Comparison of ENCODE assay signal across 1 cellular context in genomic region chr19:10764340-10764894, GRCh38.
TF ChIP-seq lines count a peak whose summit lies in the region.

No MANE protein-coding gene starts in this region.

TF ChIP-seq in HepG2, 621 proteins besides CTCF, POLR2A, EP300 and RAD21 (continued from another document and continues in another):
- TF ChIP-seq ZNF280D (CRISPR knock-in tag; IDR thresholded peaks at IDR 0.05) (peak; percentile 71; the same call in 1 of the 2 replicates), BHLHE40 (IDR thresholded peaks at IDR 0.05; ENCODE audit: low read length) (peak; percentile 23; the same call in 1 of the 2 replicates), ZNF274 (CRISPR knock-in tag; IDR thresholded peaks at IDR 0.05) (0 out of 2 replicates have a peak, but pooled peaks have one; percentile 71), HMG20A (CRISPR knock-in tag; IDR thresholded peaks at IDR 0.05; ENCODE audit: borderline replicate concordance) (peak; percentile 87; the same call in 1 of the 2 replicates), TERF1 (CRISPR knock-in tag; IDR thresholded peaks at IDR 0.05) (no peak), HMG20B (CRISPR knock-in tag; conservative IDR thresholded peaks at IDR 0.05) (peak; percentile 76), AGO1 (IDR thresholded peaks at IDR 0.05; ENCODE audit: low read depth, low read length, poor library complexity, severe bottlenecking) (no peak), ZNF772 (CRISPR knock-in tag; IDR thresholded peaks at IDR 0.05) (peak; percentile 94), SKI (IDR thresholded peaks at IDR 0.05; ENCODE audit: partially characterized antibody) (peak; percentile 100), ZFP36 (IDR thresholded peaks at IDR 0.05; ENCODE audit: borderline replicate concordance, low read depth, low read length, partially characterized antibody) (no peak), GPBP1L1 (CRISPR knock-in tag; IDR thresholded peaks at IDR 0.05) (no peak), PPARG (CRISPR knock-in tag; conservative IDR thresholded peaks at IDR 0.05) (peak; percentile 92), TRAFD1 (CRISPR knock-in tag; IDR thresholded peaks at IDR 0.05; ENCODE audit: borderline replicate concordance) (no peak), NR2C2 (CRISPR knock-in tag; IDR thresholded peaks at IDR 0.05; ENCODE audit: borderline replicate concordance) (peak; percentile 88), ZMYM3 (CRISPR knock-in tag; IDR thresholded peaks at IDR 0.05) (peak; percentile 85), GFI1 (CRISPR knock-in tag; IDR thresholded peaks at IDR 0.05; ENCODE audit: borderline replicate concordance) (peak; percentile 84), ZNF891 (CRISPR knock-in tag; IDR thresholded peaks at IDR 0.05) (peak; percentile 41; the same call in 1 of the 2 replicates), ZBTB20 (CRISPR knock-in tag; IDR thresholded peaks at IDR 0.05; ENCODE audit: borderline replicate concordance, low read depth) (peak; percentile 37; the same call in 1 of the 2 replicates), THAP8 (CRISPR knock-in tag; IDR thresholded peaks at IDR 0.05; ENCODE audit: borderline replicate concordance) (no peak), KLF11 (CRISPR knock-in tag; IDR thresholded peaks at IDR 0.05) (peak; percentile 88), CENPT (CRISPR knock-in tag; IDR thresholded peaks at IDR 0.05; ENCODE audit: low read depth) (no peak), NFIC (IDR thresholded peaks at IDR 0.05; ENCODE audit: low read length) (no peak), REPIN1 (CRISPR knock-in tag; IDR thresholded peaks at IDR 0.05; ENCODE audit: borderline replicate concordance, low read depth) (peak; percentile 88), ZNF460 (CRISPR knock-in tag; IDR thresholded peaks at IDR 0.05; ENCODE audit: borderline replicate concordance) (no peak; the same call in 1 of the 2 replicates), RBM39 (IDR thresholded peaks at IDR 0.05; ENCODE audit: low read depth, low read length, poor library complexity, severe bottlenecking) (no peak), MAZ (IDR thresholded peaks at IDR 0.05; ENCODE audit: borderline replicate concordance, low read depth, low read length) (peak; percentile 84; the same call in 1 of the 2 replicates), MAZ (CRISPR knock-in tag; IDR thresholded peaks at IDR 0.05; ENCODE audit: low read depth) (peak; percentile 77), RERE (CRISPR knock-in tag; IDR thresholded peaks at IDR 0.05; ENCODE audit: low read depth) (peak; percentile 82), LCORL (IDR thresholded peaks at IDR 0.05) (0 out of 2 replicates have a peak, but pooled peaks have one; percentile 22), LCORL (CRISPR knock-in tag; IDR thresholded peaks at IDR 0.05) (peak; percentile 99), SALL2 (CRISPR knock-in tag; IDR thresholded peaks at IDR 0.05) (no peak), FOXK1 (CRISPR knock-in tag; IDR thresholded peaks at IDR 0.05; ENCODE audit: borderline replicate concordance, low read depth) (peak; percentile 92; the same call in 1 of the 2 replicates), ISL2 (CRISPR knock-in tag; IDR thresholded peaks at IDR 0.05) (peak; percentile 79), ZNF563 (CRISPR knock-in tag; IDR thresholded peaks at IDR 0.05) (peak; percentile 57; the same call in 1 of the 2 replicates), ARID2 (CRISPR knock-in tag; IDR thresholded peaks at IDR 0.05; ENCODE audit: borderline replicate concordance) (no peak), ZNF232 (CRISPR knock-in tag; IDR thresholded peaks at IDR 0.05; ENCODE audit: borderline replicate concordance) (peak; percentile 41; the same call in 1 of the 2 replicates), SATB2 (CRISPR knock-in tag; IDR thresholded peaks at IDR 0.05) (no peak), MTERF4 (CRISPR knock-in tag; IDR thresholded peaks at IDR 0.05) (peak; percentile 69; the same call in 1 of the 2 replicates), ZNF644 (CRISPR knock-in tag; IDR thresholded peaks at IDR 0.05; ENCODE audit: low read depth) (peak; percentile 96), NR1H2 (CRISPR knock-in tag; IDR thresholded peaks at IDR 0.05; ENCODE audit: borderline replicate concordance, low read depth) (peak; percentile 88; the same call in 1 of the 2 replicates), TOPORS (CRISPR knock-in tag; IDR thresholded peaks at IDR 0.05) (no peak), ZSCAN30 (CRISPR knock-in tag; IDR thresholded peaks at IDR 0.05) (no peak)
- TF ChIP-seq, protein P1, sequence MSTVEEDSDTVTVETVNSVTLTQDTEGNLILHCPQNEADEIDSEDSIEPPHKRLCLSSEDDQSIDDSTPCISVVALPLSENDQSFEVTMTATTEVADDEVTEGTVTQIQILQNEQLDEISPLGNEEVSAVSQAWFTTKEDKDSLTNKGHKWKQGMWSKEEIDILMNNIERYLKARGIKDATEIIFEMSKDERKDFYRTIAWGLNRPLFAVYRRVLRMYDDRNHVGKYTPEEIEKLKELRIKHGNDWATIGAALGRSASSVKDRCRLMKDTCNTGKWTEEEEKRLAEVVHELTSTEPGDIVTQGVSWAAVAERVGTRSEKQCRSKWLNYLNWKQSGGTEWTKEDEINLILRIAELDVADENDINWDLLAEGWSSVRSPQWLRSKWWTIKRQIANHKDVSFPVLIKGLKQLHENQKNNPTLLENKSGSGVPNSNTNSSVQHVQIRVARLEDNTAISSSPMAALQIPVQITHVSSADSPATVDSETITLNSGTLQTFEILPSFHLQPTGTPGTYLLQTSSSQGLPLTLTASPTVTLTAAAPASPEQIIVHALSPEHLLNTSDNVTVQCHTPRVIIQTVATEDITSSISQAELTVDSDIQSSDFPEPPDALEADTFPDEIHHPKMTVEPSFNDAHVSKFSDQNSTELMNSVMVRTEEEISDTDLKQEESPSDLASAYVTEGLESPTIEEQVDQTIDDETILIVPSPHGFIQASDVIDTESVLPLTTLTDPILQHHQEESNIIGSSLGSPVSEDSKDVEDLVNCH (CRISPR knock-in tag; IDR thresholded peaks at IDR 0.05) = no peak
- TF ChIP-seq, protein P2, sequence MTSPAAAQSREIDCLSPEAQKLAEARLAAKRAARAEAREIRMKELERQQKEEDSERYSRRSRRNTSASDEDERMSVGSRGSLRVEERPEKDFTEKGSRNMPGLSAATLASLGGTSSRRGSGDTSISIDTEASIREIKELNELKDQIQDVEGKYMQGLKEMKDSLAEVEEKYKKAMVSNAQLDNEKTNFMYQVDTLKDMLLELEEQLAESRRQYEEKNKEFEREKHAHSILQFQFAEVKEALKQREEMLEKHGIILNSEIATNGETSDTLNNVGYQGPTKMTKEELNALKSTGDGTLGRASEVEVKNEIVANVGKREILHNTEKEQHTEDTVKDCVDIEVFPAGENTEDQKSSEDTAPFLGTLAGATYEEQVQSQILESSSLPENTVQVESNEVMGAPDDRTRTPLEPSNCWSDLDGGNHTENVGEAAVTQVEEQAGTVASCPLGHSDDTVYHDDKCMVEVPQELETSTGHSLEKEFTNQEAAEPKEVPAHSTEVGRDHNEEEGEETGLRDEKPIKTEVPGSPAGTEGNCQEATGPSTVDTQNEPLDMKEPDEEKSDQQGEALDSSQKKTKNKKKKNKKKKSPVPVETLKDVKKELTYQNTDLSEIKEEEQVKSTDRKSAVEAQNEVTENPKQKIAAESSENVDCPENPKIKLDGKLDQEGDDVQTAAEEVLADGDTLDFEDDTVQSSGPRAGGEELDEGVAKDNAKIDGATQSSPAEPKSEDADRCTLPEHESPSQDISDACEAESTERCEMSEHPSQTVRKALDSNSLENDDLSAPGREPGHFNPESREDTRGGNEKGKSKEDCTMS (CRISPR knock-in tag; conservative IDR thresholded peaks at IDR 0.05) = no peak
